Comparison of ENCODE assay signal across 1 cellular context in genomic region chr15:96171842-96172241, GRCh38.
TF ChIP-seq lines count a peak whose summit lies in the region.

No MANE protein-coding gene starts in this region.

TF ChIP-seq in IMR-90, 13 proteins besides CTCF, POLR2A, EP300 and RAD21 (continued from another document):
- TF ChIP-seq RFX5 (IDR thresholded peaks at IDR 0.05; ENCODE audit: low read depth, low read length) (no peak), SMC3 (IDR thresholded peaks at IDR 0.05; ENCODE audit: low read depth, low read length) (no peak)
TF ChIP-seq in IMR-90: peak in this region for 0.
